ENCODE assay signal across 30 cellular contexts in genomic region chr7:15481127-15481526, GRCh38.
"Had no signal": no experiment of that assay in that cellular context is flagged by ENCODE, and none has a peak within 500 bp of the region (broad histone marks: within the 10 kb centered on the region; RNA-seq: fewer than 3 reads in every experiment).

No MANE protein-coding gene starts in this region.

- H3K27me3 ChIP-seq: neutrophil, ovary, right lobe of liver, sigmoid colon, thyroid gland, tibial nerve, upper lobe of left lung had no signal

- H3K4me3 ChIP-seq: ovary, psoas muscle, right lobe of liver, sigmoid colon, thoracic aorta, thyroid gland, tibial nerve, upper lobe of left lung had no signal

- H2AFZ ChIP-seq: parathyroid adenoma had no signal

- H3K9ac ChIP-seq: parathyroid adenoma had no signal

- H3K36me3 Mint-ChIP-seq: naive B cell; naive thymus-derived CD8-positive, alpha-beta T cell; natural killer cell treated with Interleukin-12 subunit alpha and Interleukin-12 subunit beta and Interleukin-15 and Interleukin-18, amount 100 ng/mL, for 72 hours; stimulated activated effector memory CD8-positive, alpha-beta T cell treated with anti-CD3 and anti-CD28 coated beads, Interleukin-12 subunit alpha, Interleukin-12 subunit beta, amount 100 ng/mL, for 72 hours had no signal

- H3K4me1 ChIP-seq: parathyroid adenoma, psoas muscle, sigmoid colon, thyroid gland, tibial nerve, upper lobe of left lung had no signal

- H3K9me3 Mint-ChIP-seq: nephron progenitor cell, neural crest cell had no signal

- H3K27me3 Mint-ChIP-seq: naive B cell; naive thymus-derived CD8-positive, alpha-beta T cell; natural killer cell treated with Interleukin-12 subunit alpha and Interleukin-12 subunit beta and Interleukin-15 and Interleukin-18, amount 100 ng/mL, for 72 hours; progenitor cell of endocrine pancreas; stimulated activated naive CD8-positive, alpha-beta T cell treated with anti-CD3 and anti-CD28 coated beads, Interleukin-15, amount 100 ng/mL, for 72 hours had no signal

- H3K4me3 Mint-ChIP-seq: naive B cell; naive thymus-derived CD8-positive, alpha-beta T cell; natural killer cell treated with Interleukin-12 subunit alpha and Interleukin-12 subunit beta and Interleukin-15 and Interleukin-18, amount 100 ng/mL, for 72 hours; nephron progenitor cell; neural crest cell; stimulated activated effector memory CD8-positive, alpha-beta T cell treated with anti-CD3 and anti-CD28 coated beads, Interleukin-12 subunit alpha, Interleukin-12 subunit beta, amount 100 ng/mL, for 72 hours; stimulated activated naive CD8-positive, alpha-beta T cell treated with anti-CD3 and anti-CD28 coated beads, Interleukin-15, amount 100 ng/mL, for 72 hours had no signal

- ATAC-seq: naive thymus-derived CD8-positive, alpha-beta T cell; natural killer cell treated with Interleukin-12 subunit alpha and Interleukin-12 subunit beta and Interleukin-15 and Interleukin-18, amount 100 ng/mL, for 72 hours; psoas muscle; right cardiac atrium; stimulated activated effector memory CD8-positive, alpha-beta T cell treated with anti-CD3 and anti-CD28 coated beads, Interleukin-12 subunit alpha, Interleukin-12 subunit beta, amount 100 ng/mL, for 72 hours; stimulated activated naive CD8-positive, alpha-beta T cell treated with anti-CD3 and anti-CD28 coated beads, Interleukin-15, amount 100 ng/mL, for 72 hours; stimulated activated naive CD8-positive, alpha-beta T cell treated with anti-CD3 and anti-CD28 coated beads, Interleukin-15, Interleukin-2, amounts not matched to agents 100 U/mL and 50 U/mL, for 24 hours had no signal

- H3K4me1 Mint-ChIP-seq: naive B cell; naive thymus-derived CD8-positive, alpha-beta T cell; neural crest cell; stimulated activated effector memory CD8-positive, alpha-beta T cell treated with anti-CD3 and anti-CD28 coated beads, Interleukin-12 subunit alpha, Interleukin-12 subunit beta, amount 100 ng/mL, for 72 hours; stimulated activated naive CD8-positive, alpha-beta T cell treated with anti-CD3 and anti-CD28 coated beads, Interleukin-15, amount 100 ng/mL, for 72 hours had no signal

- DNase-seq: naive B cell; naive thymus-derived CD8-positive, alpha-beta T cell; nephron progenitor cell; nucleus accumbens; ovary; posterior cingulate gyrus; psoas muscle; right cardiac atrium; right lobe of liver; sigmoid colon; small intestine; stimulated activated CD4-positive, alpha-beta T cell treated with anti-CD3 and anti-CD28 coated beads, Interleukin-15, amount 100 ng/mL, for 24 hours; stimulated activated CD4-positive, alpha-beta T cell treated with anti-CD3 and anti-CD28 coated beads, Interleukin-2, amount 100 ng/mL, for 24 hours; stimulated activated CD4-positive, alpha-beta T cell treated with anti-CD3 and anti-CD28 coated beads, Interleukin-2, amount 100 ng/mL, for 48 hours; stimulated activated CD4-positive, alpha-beta T cell treated with anti-CD3 and anti-CD28 coated beads, Interleukin-4, amount 100 ng/mL, for 24 hours; stimulated activated naive CD4-positive, alpha-beta T cell; stimulated activated naive CD8-positive, alpha-beta T cell treated with anti-CD3 and anti-CD28 coated beads, Interleukin-15, amount 100 ng/mL, for 72 hours; stimulated activated naive CD8-positive, alpha-beta T cell treated with anti-CD3 and anti-CD28 coated beads, Interleukin-15, Interleukin-2, amounts not matched to agents 100 U/mL and 50 U/mL, for 24 hours; thyroid gland; trophoblast cell; upper lobe of left lung had no signal

- FAIRE-seq: urothelium cell line had no signal

- H3K27ac Mint-ChIP-seq: naive B cell; naive thymus-derived CD8-positive, alpha-beta T cell; natural killer cell treated with Interleukin-12 subunit alpha and Interleukin-12 subunit beta and Interleukin-15 and Interleukin-18, amount 100 ng/mL, for 72 hours; nephron progenitor cell; progenitor cell of endocrine pancreas; stimulated activated effector memory CD8-positive, alpha-beta T cell treated with anti-CD3 and anti-CD28 coated beads, Interleukin-12 subunit alpha, Interleukin-12 subunit beta, amount 100 ng/mL, for 72 hours; stimulated activated naive CD8-positive, alpha-beta T cell treated with anti-CD3 and anti-CD28 coated beads, Interleukin-15, amount 100 ng/mL, for 72 hours had no signal

- H3K36me3 ChIP-seq: neutrophil, ovary, right lobe of liver, sigmoid colon, thoracic aorta, thyroid gland, tibial nerve, upper lobe of left lung had no signal

- H3K79me2 ChIP-seq: parathyroid adenoma had no signal

- H3K9me3 ChIP-seq: neutrophil, ovary, psoas muscle, right lobe of liver, sigmoid colon, thoracic aorta, thyroid gland, tibial nerve, upper lobe of left lung had no signal

- H3K27ac ChIP-seq: neutrophil, ovary, parathyroid adenoma, psoas muscle, right lobe of liver, sigmoid colon, thoracic aorta, thyroid gland, tibial nerve, upper lobe of left lung had no signal
